17 cellular contexts compared by ENCODE assay signal in genomic region chr6:3739311-3739897, GRCh38. TPM values are rescaled to one million over a fixed set of nuclear protein-coding genes. Genes with fewer than 3 reads are reported as not detected.
"Had no signal": no experiment of that assay in that cellular context is flagged by ENCODE, and none has a peak within 500 bp of the region (broad histone marks: within the 10 kb centered on the region; RNA-seq: fewer than 3 reads in every experiment).

No MANE protein-coding gene starts in this region.

- H3K9me3 ChIP-seq: pancreas had no signal

- H3K27ac ChIP-seq: foreskin keratinocyte, pancreas had no signal

- FAIRE-seq: islet of Langerhans, pancreas, small intestine had no signal

- H3K4me3 Mint-ChIP-seq: activated CD4-positive, alpha-beta T cell treated with anti-CD3 and anti-CD28 coated beads for 36 hours; activated CD8-positive, alpha-beta T cell treated with anti-CD3 and anti-CD28 coated beads, Interleukin-2, amount 10 ng/mL, durations not matched to agents 7 days and 5 days; activated naive CD4-positive, alpha-beta T cell treated with anti-CD3 and anti-CD28 coated beads for 36 hours; central memory CD8-positive, alpha-beta T cell; memory B cell; nephron progenitor cell had no signal

- DNase-seq: activated CD4-positive, alpha-beta T cell treated with anti-CD3 and anti-CD28 coated beads for 36 hours; activated CD8-positive, alpha-beta memory T cell treated with anti-CD3 and anti-CD28 coated beads, Interleukin-2, amount 50 U/mL, for 48 hours; activated CD8-positive, alpha-beta T cell treated with anti-CD3 and anti-CD28 coated beads, Interleukin-2, amount 10 ng/mL, durations not matched to agents 7 days and 5 days; activated naive CD4-positive, alpha-beta T cell treated with anti-CD3 and anti-CD28 coated beads for 36 hours; foreskin keratinocyte; nephron progenitor cell; retina; small intestine; T-helper 2 cell had no signal

- ATAC-seq: activated CD4-positive, alpha-beta T cell treated with anti-CD3 and anti-CD28 coated beads for 36 hours; activated CD8-positive, alpha-beta T cell treated with anti-CD3 and anti-CD28 coated beads, Interleukin-2, amount 10 ng/mL, durations not matched to agents 7 days and 5 days; esophagus mucosa; foreskin keratinocyte; left lobe of liver; pancreas had no signal

- H3K4me1 ChIP-seq: foreskin keratinocyte had no signal

- H3K27ac Mint-ChIP-seq: activated CD4-positive, alpha-beta T cell treated with anti-CD3 and anti-CD28 coated beads for 36 hours; activated CD8-positive, alpha-beta T cell treated with anti-CD3 and anti-CD28 coated beads, Interleukin-2, amount 10 ng/mL, durations not matched to agents 7 days and 5 days; activated naive CD4-positive, alpha-beta T cell treated with anti-CD3 and anti-CD28 coated beads for 36 hours; memory B cell; nephron progenitor cell had no signal

- H3K4me3 ChIP-seq: heart left ventricle, pancreas, upper lobe of left lung had no signal

- H3K27me3 ChIP-seq: foreskin keratinocyte, heart left ventricle, pancreas, upper lobe of left lung had no signal

- H3K9me3 Mint-ChIP-seq: activated naive CD4-positive, alpha-beta T cell treated with anti-CD3 and anti-CD28 coated beads for 36 hours; central memory CD8-positive, alpha-beta T cell; memory B cell had no signal

- H3K27me3 Mint-ChIP-seq: memory B cell had no signal

RNA-seq across cellular contexts. Expression of gene PXDC1, which starts 12.1 kb away (rescaled TPM):
- total RNA-seq: activated CD8-positive, alpha-beta T cell treated with anti-CD3 and anti-CD28 coated beads, Interleukin-2, amount 10 ng/mL, durations not matched to agents 7 days and 5 days had no signal
